Comparison of ENCODE assay signal across 1 cellular context in the genomic region with DNA sequence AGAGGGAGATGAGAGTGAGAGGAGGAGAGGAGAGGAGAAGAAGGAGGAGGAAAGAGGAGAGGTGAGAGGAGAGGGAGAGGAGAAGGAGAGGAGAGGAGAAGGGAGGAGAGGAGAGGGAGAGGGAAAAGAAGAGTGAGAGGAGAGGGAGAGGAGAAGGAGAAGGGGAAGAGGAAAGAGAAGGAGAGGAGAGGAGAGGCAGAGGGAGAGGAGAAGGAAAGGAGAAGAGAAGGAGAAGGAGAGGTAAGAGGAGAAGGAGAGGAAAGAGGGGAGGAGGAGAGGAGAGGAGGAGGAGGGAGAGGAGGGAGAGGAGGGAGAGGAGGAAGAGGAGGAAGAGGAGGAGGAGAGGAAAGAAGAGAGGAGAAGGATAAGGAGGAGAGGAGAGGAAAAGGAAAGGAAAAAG.
TF ChIP-seq lines count a peak whose summit lies in the region.

No MANE protein-coding gene starts in this region.

TF ChIP-seq in HEK293, 187 proteins besides CTCF, POLR2A, EP300 and RAD21 (continued from another document):
- TF ChIP-seq ZNF280C (tag by site-specific recombination; IDR thresholded peaks at IDR 0.05) (no peak), PRDM1 (tag by site-specific recombination; IDR thresholded peaks at IDR 0.05) (peak; percentile 97)
